ENCODE assay signal across 15 cellular contexts in genomic region chr3:135992072-135992471, GRCh38. TPM values are rescaled to one million over a fixed set of nuclear protein-coding genes. Genes with fewer than 3 reads are reported as not detected.
DNase-seq lines count a peak whose midpoint lies in the region; ATAC-seq and TF ChIP-seq lines count a peak whose summit lies in the region.
"Had no signal": no experiment of that assay in that cellular context is flagged by ENCODE, and none has a peak within 500 bp of the region (broad histone marks: within the 10 kb centered on the region; RNA-seq: fewer than 3 reads in every experiment).

No MANE protein-coding gene starts in this region.

- DNase-seq in EL (peak; percentile 84), RWPE2 (ENCODE audit: low spot score) (no peak), fibroblast of mammary gland (ENCODE audit: low read depth) (peak; percentile 92), sigmoid colon (no peak), stomach (no peak)
- DNase-seq in NK-92 treated with Interleukin-12 subunit alpha and Interleukin-12 subunit beta, amount 100 ng/mL, for 24 hours (lab: John Stamatoyannopoulos, UW): no peak
- DNase-seq: activated CD4-positive, alpha-beta memory T cell treated with anti-CD3 and anti-CD28 coated beads for 36 hours; anterior cingulate cortex; hippocampal formation; NCI-H2029; stimulated activated CD4-positive, alpha-beta T cell treated with anti-CD3 and anti-CD28 coated beads, Interleukin-4, amount 100 ng/mL, for 1 hour had no signal

- TF ChIP-seq POLR2A in sigmoid colon (IDR thresholded peaks at IDR 0.05) (no peak), stomach (IDR thresholded peaks at IDR 0.05) (no peak)

- ATAC-seq in RWPE2 (ENCODE audit: low read depth) (peak; percentile 95), HG02885 (IDR thresholded peaks at IDR 0.05; ENCODE audit: poor library complexity, unreplicated experiment) (no peak), HG03457 (IDR thresholded peaks at IDR 0.05; ENCODE audit: unreplicated experiment) (no peak)
- ATAC-seq: natural killer cell treated with Interleukin-12 subunit alpha and Interleukin-12 subunit beta and Interleukin-15 and Interleukin-18, amount 100 ng/mL, for 72 hours; Right ventricle myocardium inferior had no signal

- TF ChIP-seq CTCF in RWPE2 (IDR thresholded peaks at IDR 0.05; ENCODE audit: poor library complexity, severe bottlenecking): no peak
- no peak for TF ChIP-seq CTCF in fibroblast of mammary gland (conservative IDR thresholded peaks at IDR 0.05; ENCODE audit: control insufficient read depth, insufficient read depth, low read depth, low read length)
- TF ChIP-seq CTCF in sigmoid colon (IDR thresholded peaks at IDR 0.05): no peak
- no peak for TF ChIP-seq CTCF in stomach (IDR thresholded peaks at IDR 0.05)

- TF ChIP-seq EP300 in sigmoid colon (IDR thresholded peaks at IDR 0.05) (no peak), stomach (IDR thresholded peaks at IDR 0.05) (no peak)

- H3K4me3 ChIP-seq in RWPE2 (ENCODE audit: severe bottlenecking) (no peak overlapping the region), fibroblast of mammary gland (ENCODE audit: control insufficient read depth, low read depth, low read length) (no peak overlapping the region), sigmoid colon (no peak overlapping the region), stomach (no peak overlapping the region)

- H3K27me3 ChIP-seq in RWPE2 (ENCODE audit: insufficient read depth, poor library complexity, severe bottlenecking) (no peaks in the 10 kb centered on the region), sigmoid colon (no peaks in the 10 kb centered on the region), stomach (no peaks in the 10 kb centered on the region)

- H3K27ac ChIP-seq in RWPE2 (ENCODE audit: poor library complexity, severe bottlenecking) (peak overlapping the region; percentile 87), sigmoid colon (peak overlapping the region; percentile 31 to 76 (median 56)), stomach (peak overlapping the region in 2 of 5 donors; percentile 18 to 39)

- H3K4me1 ChIP-seq in RWPE2 (ENCODE audit: insufficient read depth, poor library complexity, severe bottlenecking) (peaks cover 21% of the 10 kb centered on the region), sigmoid colon (peaks cover 0 to 85% (median 70%) of the 10 kb centered on the region in 4 donors), stomach (peaks cover 4 to 42% (median 20%) of the 10 kb centered on the region in 4 donors)

- no peaks in the 10 kb centered on the region for H3K9me3 ChIP-seq in RWPE2 (ENCODE audit: severe bottlenecking)
- H3K9me3 ChIP-seq in sigmoid colon: no peaks in the 10 kb centered on the region
- H3K9me3 ChIP-seq in stomach: no peaks in the 10 kb centered on the region

- intact Hi-C loops in sigmoid colon (cut with DNase I): no loop called here
- intact Hi-C loops in stomach (cut with DNase I; ENCODE audit: low total_unique reads): no loop called here

- H3K36me3 ChIP-seq in RWPE2 (ENCODE audit: low read depth) (no peaks in the 10 kb centered on the region), sigmoid colon (no peaks in the 10 kb centered on the region), stomach (no peaks in the 10 kb centered on the region)

RNA-seq across cellular contexts. Expression of gene PPP2R3A, which starts 26.5 kb away (rescaled TPM):
- total RNA-seq in sigmoid colon (10 to 100 TPM; 32.9 to 49.0 (median 36.8) TPM), stomach (10 to 100 TPM; 11.6 to 51.8 (median 34.7) TPM)
- polyA plus RNA-seq in sigmoid colon (1 to 10 TPM; 4.0 to 8.1 (median 6.6) TPM), stomach (1 to 10 TPM; 2.8 to 5.2 (median 4.3) TPM)

Comparison
In these comparisons a context has a peak if more than half of its experiments do, and no peak if none do; other contexts are left out.
1. DNase-seq: peak in EL (single experiment) and fibroblast of mammary gland (single experiment); none in RWPE2 (single experiment), sigmoid colon (single experiment), stomach (single experiment) and NK-92 treated with Interleukin-12 subunit alpha and Interleukin-12 subunit beta, amount 100 ng/mL, for 24 hours (single experiment).